In the genomic region with DNA sequence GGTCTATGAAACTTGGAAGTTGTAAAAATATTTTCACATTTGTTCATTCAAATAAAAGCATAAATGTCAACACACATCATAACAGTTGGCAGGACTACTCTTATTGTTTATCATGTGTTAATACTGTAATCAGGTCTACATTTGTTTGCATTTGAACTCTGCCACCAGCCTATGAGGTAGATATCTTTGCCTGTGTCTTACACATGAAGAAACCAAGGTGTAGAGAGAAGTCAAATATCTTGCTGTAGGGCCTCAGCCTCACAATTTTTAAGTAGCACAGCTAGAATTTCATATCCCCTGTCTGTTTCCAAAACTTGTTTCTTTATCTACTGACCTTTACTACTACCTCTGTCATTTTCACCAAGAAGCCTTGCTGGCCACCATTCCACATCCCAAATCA, we compare ENCODE assay signal across 18 cellular contexts.
"Had no signal": no experiment of that assay in that cellular context is flagged by ENCODE, and none has a peak within 500 bp of the region (broad histone marks: within the 10 kb centered on the region; RNA-seq: fewer than 3 reads in every experiment).

No MANE protein-coding gene starts in this region.

- H3K36me3 Mint-ChIP-seq: IgD-negative memory B cell had no signal

- H3K27me3 Mint-ChIP-seq: IgD-negative memory B cell had no signal

- H3K4me3 ChIP-seq: MG63 had no signal

- H3K4me1 Mint-ChIP-seq: IgD-negative memory B cell had no signal

- H3K9me2 ChIP-seq: SK-N-SH had no signal

- DNase-seq: KBM-7, MG63, NCI-H1092, NCI-H1105 treated with DMSO at 0.1 percent for 48 hours, NCI-H1417 treated with DMSO at 0.1 percent for 48 hours, NCI-H146, NCI-H1694 treated with DMSO at 0.1 percent for 48 hours, NCI-H1930, NCI-H2081, NCI-H2107, NCI-H526, NCI-H82, SK-N-SH, SW 1271 had no signal

- H3K27me3 ChIP-seq: MG63 had no signal

- H3K9ac ChIP-seq: SK-N-SH had no signal

- H3K36me3 ChIP-seq: MG63 had no signal

- ATAC-seq: Panc1 had no signal

- H3K27ac Mint-ChIP-seq: IgD-negative memory B cell had no signal

- H3K27ac ChIP-seq: HL-60, RWPE1 had no signal

- H3K4me2 ChIP-seq: SK-N-SH had no signal

- H3K4me3 Mint-ChIP-seq: IgD-negative memory B cell had no signal

- H3K9me3 ChIP-seq: MG63, SK-N-SH had no signal
